12 cellular contexts compared by ENCODE assay signal in the genomic region with DNA sequence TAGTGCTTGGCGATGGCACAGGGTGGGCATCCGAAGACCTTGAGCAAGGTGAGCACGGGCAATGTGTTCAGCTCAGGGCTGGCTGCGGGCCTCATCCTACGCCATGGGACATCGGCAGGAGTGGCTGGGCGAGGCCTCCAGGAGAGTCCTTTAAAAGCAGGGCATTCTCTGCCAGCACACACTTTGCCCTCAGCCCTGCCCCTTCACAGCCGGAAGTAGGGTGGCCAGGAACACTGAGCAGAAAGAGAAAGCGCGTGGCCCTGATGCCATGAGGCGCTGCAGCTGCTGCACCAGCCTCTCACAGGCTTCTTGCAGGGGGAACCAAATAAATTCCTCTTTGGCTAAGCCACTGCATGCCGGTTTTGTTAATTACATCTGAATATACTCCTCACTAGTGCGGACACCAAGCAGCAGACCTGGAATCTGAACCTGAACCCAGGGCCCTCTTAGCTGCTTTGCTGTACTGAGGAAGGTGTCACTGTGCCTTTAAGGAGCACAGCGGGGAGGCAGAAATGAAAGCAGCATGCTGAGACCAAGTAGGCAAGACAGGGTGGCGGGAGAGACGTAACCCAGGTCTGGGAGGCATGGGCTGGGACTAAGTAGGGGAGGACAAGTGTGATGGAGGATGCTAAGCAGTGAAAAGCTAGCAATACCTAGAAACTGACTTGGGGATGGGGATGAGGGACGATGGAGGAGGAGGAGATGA.
A peak's percentile ranks its signal among the peaks of the same experiment; 100 is the strongest.
DNase-seq lines count a peak whose midpoint lies in the region; ATAC-seq and TF ChIP-seq lines count a peak whose summit lies in the region.
"Had no signal": no experiment of that assay in that cellular context is flagged by ENCODE, and none has a peak within 500 bp of the region (broad histone marks: within the 10 kb centered on the region; RNA-seq: fewer than 3 reads in every experiment).

No MANE protein-coding gene starts in this region.

- no peaks in the 10 kb centered on the region for H4K20me1 ChIP-seq in GM23338 (replicated peaks; ENCODE audit: insufficient read depth)
- no peaks in the 10 kb centered on the region for H4K20me1 ChIP-seq in neural progenitor cell (ENCODE audit: low read depth)

- BruUV-seq in A673 (replicated peaks; lab: Mats Ljungman, UMichigan): no TSS peak

- H3K36me3 Mint-ChIP-seq in GM23338 (ENCODE audit: low read depth): no peaks in the 10 kb centered on the region
- peaks cover 5% of the 10 kb centered on the region for H3K36me3 Mint-ChIP-seq in neural progenitor cell
- H3K36me3 Mint-ChIP-seq: CD4-positive, alpha-beta memory T cell had no signal

- no peaks in the 10 kb centered on the region for H3K9me3 ChIP-seq in gastroesophageal sphincter
- no peaks in the 10 kb centered on the region for H3K9me3 ChIP-seq in neural progenitor cell (ENCODE audit: low read depth)
- H3K9me3 ChIP-seq in A673 (ENCODE audit: low read depth, low read length, poor library complexity, severe bottlenecking): no peaks in the 10 kb centered on the region

- H3K4me1 ChIP-seq in GM23338 (ENCODE audit: insufficient read depth): peaks cover 25% of the 10 kb centered on the region
- peaks cover 0 to 52% (median 0%) of the 10 kb centered on the region in 3 donors for H3K4me1 ChIP-seq in gastroesophageal sphincter
- peaks cover 16% of the 10 kb centered on the region for H3K4me1 ChIP-seq in neural progenitor cell
- H3K4me1 ChIP-seq in A673 (ENCODE audit: insufficient read depth, low read length, poor library complexity, severe bottlenecking): no peaks in the 10 kb centered on the region

- H3K4me2 ChIP-seq in GM23338 (peak overlapping the region; percentile 30; the same call in 1 of the 2 replicates), neural progenitor cell (peak overlapping the region; percentile 16)

- TF ChIP-seq POLR2A in gastroesophageal sphincter (IDR thresholded peaks at IDR 0.05): no peak

- 82 to 84% methylated on average over 10 to 13 of the region's 17 CpGs for WGBS in gastroesophageal sphincter (ENCODE audit: low coverage in 1 of 2), 2 donors

- POLR2A ChIA-PET in A673 (lab: Charles Lee; ENCODE audit: low non-redundant PET): no interaction called here

- H3K4me3 ChIP-seq in GM23338 (no peak overlapping the region), gastroesophageal sphincter (no peak overlapping the region), neural progenitor cell (no peak overlapping the region), A673 (ENCODE audit: low read depth, low read length, poor library complexity, severe bottlenecking) (no peak overlapping the region)

- H3K9ac ChIP-seq in neural progenitor cell: no peak overlapping the region

- no peaks in the 10 kb centered on the region for H3K36me3 ChIP-seq in GM23338 (ENCODE audit: insufficient read depth)
- H3K36me3 ChIP-seq in gastroesophageal sphincter: peaks cover 0 to 27% of the 10 kb centered on the region in 2 donors
- no peaks in the 10 kb centered on the region for H3K36me3 ChIP-seq in neural progenitor cell
- H3K36me3 ChIP-seq in A673 (ENCODE audit: insufficient read depth, low read length, poor library complexity, severe bottlenecking): no peaks in the 10 kb centered on the region

- intact Hi-C loops in A673 (cut with micrococcal nuclease; ENCODE audit: unreplicated experiment): no loop called here

- H3K27me3 ChIP-seq in GM23338 (ENCODE audit: insufficient read depth): no peaks in the 10 kb centered on the region
- H3K27me3 ChIP-seq in gastroesophageal sphincter: no peaks in the 10 kb centered on the region
- H3K27me3 ChIP-seq in neural progenitor cell: no peaks in the 10 kb centered on the region
- no peaks in the 10 kb centered on the region for H3K27me3 ChIP-seq in A673 (replicated peaks; ENCODE audit: insufficient read depth, low read depth, low read length, poor library complexity)

- no peaks in the 10 kb centered on the region for H3K9me2 ChIP-seq in GM23338 (ENCODE audit: insufficient read depth)

- H3K27ac ChIP-seq in GM23338 (ENCODE audit: low read depth) (no peak overlapping the region), gastroesophageal sphincter (peak overlapping the region in 3 of 4 donors; percentile 11 to 55 (median 35)), neural progenitor cell (no peak overlapping the region), A673 (ENCODE audit: low read depth, low read length, poor library complexity, severe bottlenecking) (no peak overlapping the region)

- H2AFZ ChIP-seq in GM23338 (0 out of 2 replicates have a peak overlapping the region, but pooled peaks have one; percentile 1), neural progenitor cell (replicated peaks) (no peak overlapping the region)

- H3K79me2 ChIP-seq in GM23338 (replicated peaks; ENCODE audit: insufficient read depth) (no peaks in the 10 kb centered on the region), neural progenitor cell (ENCODE audit: low read depth) (no peaks in the 10 kb centered on the region)

- H3K27me3 Mint-ChIP-seq in GM23338 (ENCODE audit: insufficient read depth, low read depth, poor library complexity): peaks cover 9% of the 10 kb centered on the region
- no peaks in the 10 kb centered on the region for H3K27me3 Mint-ChIP-seq in neural progenitor cell (ENCODE audit: insufficient read depth, low read depth)

- ATAC-seq in GM23338 (peak; percentile 76), gastroesophageal sphincter (no peak), GM18870 (IDR thresholded peaks at IDR 0.05; ENCODE audit: unreplicated experiment) (no peak)

- TF ChIP-seq CTCF in GM23338 (conservative IDR thresholded peaks at IDR 0.05; ENCODE audit: low read depth in 2 of 2) (no peak), gastroesophageal sphincter (IDR thresholded peaks at IDR 0.05) (no peak), neural progenitor cell (IDR thresholded peaks at IDR 0.05) (no peak), A673 (conservative IDR thresholded peaks at IDR 0.05; ENCODE audit: low read depth, low read length) (no peak)

- H3K9me3 Mint-ChIP-seq in GM23338 (no peaks in the 10 kb centered on the region), neural progenitor cell (no peaks in the 10 kb centered on the region)
- H3K9me3 Mint-ChIP-seq: CD4-positive, alpha-beta memory T cell had no signal

- peak; percentile 50 for DNase-seq in GM23338 (ENCODE audit: low spot score)
- DNase-seq in NCI-H510A treated with DMSO at 0.1 percent for 48 hours (lab: John Stamatoyannopoulos, UW): peak; percentile 91
- DNase-seq in neural progenitor cell (ENCODE audit: low spot score): no peak
- no peak for DNase-seq in A673 (ENCODE audit: low spot score)
- no peak for DNase-seq in NCI-H1092 treated with DMSO at 0.1 percent for 48 hours (lab: John Stamatoyannopoulos, UW)
- DNase-seq: CD4-positive, alpha-beta memory T cell; NCI-H1694 treated with DMSO at 0.1 percent for 48 hours; stimulated activated CD4-positive, alpha-beta T cell treated with anti-CD3 and anti-CD28 coated beads, Interleukin-4, amount 100 ng/mL, for 1 hour; stimulated activated naive CD4-positive, alpha-beta T cell; T-helper 9 cell had no signal

- H3F3A ChIP-seq in GM23338 (replicated peaks; ENCODE audit: low read depth): no peaks in the 10 kb centered on the region
- H3F3A ChIP-seq in neural progenitor cell (ENCODE audit: low read depth): no peaks in the 10 kb centered on the region

- no peak for TF ChIP-seq EP300 in gastroesophageal sphincter (IDR thresholded peaks at IDR 0.05)

- CTCF ChIA-PET in A673 (lab: Charles Lee): no interaction called here

- H3K27ac Mint-ChIP-seq in GM23338 (no peak overlapping the region), neural progenitor cell (peak overlapping the region; percentile 23)
- H3K27ac Mint-ChIP-seq: CD4-positive, alpha-beta memory T cell had no signal

- no peak overlapping the region for H3K4me3 Mint-ChIP-seq in GM23338
- no peak overlapping the region for H3K4me3 Mint-ChIP-seq in neural progenitor cell

- H3K4me1 Mint-ChIP-seq in GM23338 (peaks cover 29% of the 10 kb centered on the region), neural progenitor cell (peaks cover 21% of the 10 kb centered on the region)

TF ChIP-seq in GM23338, 12 proteins besides CTCF, POLR2A, EP300 and RAD21:
- TF ChIP-seq STAT1 (IDR thresholded peaks at IDR 0.05; ENCODE audit: unreplicated experiment) (no peak), NANOG (IDR thresholded peaks at IDR 0.05; ENCODE audit: borderline replicate concordance) (no peak)

Comparison
In these comparisons a context has a peak if more than half of its experiments do, and no peak if none do; other contexts are left out.
1. DNase-seq: peak in GM23338 (single experiment) and NCI-H510A treated with DMSO at 0.1 percent for 48 hours (single experiment); none in neural progenitor cell (single experiment), A673 (single experiment) and NCI-H1092 treated with DMSO at 0.1 percent for 48 hours (single experiment).
2. H3K27ac ChIP-seq: peak in gastroesophageal sphincter (3 of 4); none in GM23338 (single experiment), neural progenitor cell (single experiment) and A673 (single experiment).